ENCODE assay signal across 8 cellular contexts in the genomic region with DNA sequence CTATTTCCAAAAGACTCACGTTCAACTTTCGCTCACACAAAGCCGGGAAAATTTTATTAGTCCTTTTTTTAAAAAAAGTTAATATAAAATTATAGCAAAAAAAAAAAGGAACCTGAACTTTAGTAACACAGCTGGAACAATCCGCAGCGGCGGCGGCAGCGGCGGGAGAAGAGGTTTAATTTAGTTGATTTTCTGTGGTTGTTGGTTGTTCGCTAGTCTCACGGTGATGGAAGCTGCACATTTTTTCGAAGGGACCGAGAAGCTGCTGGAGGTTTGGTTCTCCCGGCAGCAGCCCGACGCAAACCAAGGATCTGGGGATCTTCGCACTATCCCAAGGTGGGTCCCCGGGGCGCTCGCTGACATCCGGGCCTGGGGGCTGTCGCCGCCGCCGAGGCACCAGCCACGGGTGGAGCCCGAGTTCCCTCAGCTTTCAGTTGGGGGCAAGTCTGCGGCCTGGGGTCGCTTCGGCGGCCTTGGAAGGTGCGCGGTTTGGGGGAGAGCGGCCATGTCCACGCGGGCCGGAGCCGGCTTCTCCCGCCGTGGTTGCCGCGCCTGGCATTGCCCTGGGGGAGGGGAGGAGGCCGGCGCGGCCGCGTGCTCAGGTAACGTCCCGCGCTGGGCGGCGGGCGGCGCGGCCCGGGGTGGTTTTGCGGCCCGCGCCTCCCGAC. TPM values are rescaled to one million over a fixed set of nuclear protein-coding genes. Genes with fewer than 3 reads are reported as not detected.
DNase-seq lines count a peak whose midpoint lies in the region; ATAC-seq and TF ChIP-seq lines count a peak whose summit lies in the region.

No MANE protein-coding gene starts in this region.

- CTCF ChIA-PET in Panc1 (lab: Charles Lee), result interaction anchor here (0.7 to 1.1 kb wide), 4 partner anchors 11 to 314 kb away, joined by 4 to 6 read pairs (median 5); partner anchors contain the start of gene CDK19

- intact Hi-C loops in Panc1 (cut with micrococcal nuclease; ENCODE audit: unreplicated experiment), result no loop called here

- H3K36me3 Mint-ChIP-seq in activated naive CD8-positive, alpha-beta T cell, result peaks cover 9% of the 10 kb centered on the region

- H3K27ac ChIP-seq in Panc1 (ENCODE audit: low read length) (peak overlapping the region; percentile 86), right atrium auricular region (peak overlapping the region; percentile 89 to 99)

- POLR2A ChIA-PET in Panc1 (lab: Charles Lee), result interaction anchor here (0.5 to 4.6 kb wide), 29 partner anchors 15 to 1807 kb away, joined by 3 to 98 read pairs (median 4); partner anchors contain the start of genes CDK19 and RPF2

- H3K27ac Mint-ChIP-seq in activated naive CD8-positive, alpha-beta T cell, result peak overlapping the region; percentile 99

- TSS peak; percentile 89 for BruUV-seq in Panc1 (replicated peaks; lab: Mats Ljungman, UMichigan)

- no peaks in the 10 kb centered on the region for H3K9me3 Mint-ChIP-seq in activated naive CD8-positive, alpha-beta T cell (ENCODE audit: low read depth)

- H3K27me3 ChIP-seq in Panc1 (ENCODE audit: control insufficient read depth, insufficient read depth, low read length) (no peaks in the 10 kb centered on the region), right atrium auricular region (no peaks in the 10 kb centered on the region)

- DNase-seq in Panc1 (ENCODE audit: low read depth, low spot score), result no peak
- DNase-seq in right atrium auricular region (ENCODE audit: low spot score), result no peak
- no peak for DNase-seq in skeletal muscle cell (ENCODE audit: low read depth)
- no peak for DNase-seq in NCI-H1436 treated with DMSO at 0.1 percent for 48 hours (lab: John Stamatoyannopoulos, UW)
- DNase-seq in effector CD8-positive, alpha-beta T cell (lab: John Stamatoyannopoulos, UW), result no peak

- H3K36me3 ChIP-seq in Panc1 (ENCODE audit: control insufficient read depth, insufficient read depth, low read length) (no peaks in the 10 kb centered on the region; the same call in 1 of the 2 replicates), right atrium auricular region (no peaks in the 10 kb centered on the region)

- H3K4me3 ChIP-seq in Panc1 (ENCODE audit: low read depth in 2 of 2, low read length in 2 of 2) (peak overlapping the region; percentile 85 to 88), right atrium auricular region (peak overlapping the region; percentile 73 to 96), skeletal muscle cell (ENCODE audit: low read depth, low read length) (peak overlapping the region; percentile 96)

- in situ Hi-C loops in Panc1 (cut with HindIII; ENCODE audit: low pct_unique_long_range_greater_than_20kb, low sequenced_read_pairs), result loop anchor here (5.0 to 10.0 kb wide), 2 partner anchors 200 to 343 kb away; no protein-coding TSS in a partner anchor

- H3K9me3 ChIP-seq in Panc1 (ENCODE audit: control insufficient read depth, insufficient read depth, low read depth, low read length), result no peaks in the 10 kb centered on the region
- H3K9me3 ChIP-seq in right atrium auricular region, result no peaks in the 10 kb centered on the region

- H3K4me1 Mint-ChIP-seq in activated naive CD8-positive, alpha-beta T cell (ENCODE audit: low read depth), result peaks cover 44% of the 10 kb centered on the region

- peak overlapping the region; percentile 98 for H3K4me3 Mint-ChIP-seq in activated naive CD8-positive, alpha-beta T cell

- H3K4me1 ChIP-seq in Panc1 (ENCODE audit: control insufficient read depth, insufficient read depth, low read length), result peaks cover 32% of the 10 kb centered on the region
- H3K4me1 ChIP-seq in right atrium auricular region, result peaks cover 0 to 44% of the 10 kb centered on the region in 2 donors

- ATAC-seq in HG02571 (IDR thresholded peaks at IDR 0.05; ENCODE audit: unreplicated experiment) (peak; percentile 12), Panc1 (peak; percentile 27)

- H3K27me3 Mint-ChIP-seq in activated naive CD8-positive, alpha-beta T cell, result no peaks in the 10 kb centered on the region

- peak; percentile 47 for TF ChIP-seq POLR2A in GM15510 (IDR thresholded peaks at IDR 0.05; ENCODE audit: borderline replicate concordance, extremely low read depth, insufficient read length)

- TF ChIP-seq CTCF in Panc1 (IDR thresholded peaks at IDR 0.05) (no peak), right atrium auricular region (IDR thresholded peaks at IDR 0.05) (no peak)

RNA-seq across cellular contexts. Expression of gene AMD1, which starts 0.4 kb away (rescaled TPM):
- total RNA-seq in Panc1 (2021; ENCODE audit: unreplicated experiment), result 81.7 TPM
- polyA plus RNA-seq in Panc1 (2012; ENCODE audit: insufficient read length), result 31.5 TPM
- 10 to 100 TPM; 51.5 to 81.5 TPM for total RNA-seq in right atrium auricular region

RNA-seq across cellular contexts. Expression of gene CDK19, which starts 59.7 kb away (rescaled TPM):
- 48.4 TPM for total RNA-seq in Panc1 (2021; ENCODE audit: unreplicated experiment)
- 22.3 TPM for polyA plus RNA-seq in Panc1 (2012; ENCODE audit: insufficient read length)
- 1 to 10 TPM; 5.7 to 6.3 TPM for total RNA-seq in right atrium auricular region
